19 cellular contexts compared by ENCODE assay signal in the genomic region with DNA sequence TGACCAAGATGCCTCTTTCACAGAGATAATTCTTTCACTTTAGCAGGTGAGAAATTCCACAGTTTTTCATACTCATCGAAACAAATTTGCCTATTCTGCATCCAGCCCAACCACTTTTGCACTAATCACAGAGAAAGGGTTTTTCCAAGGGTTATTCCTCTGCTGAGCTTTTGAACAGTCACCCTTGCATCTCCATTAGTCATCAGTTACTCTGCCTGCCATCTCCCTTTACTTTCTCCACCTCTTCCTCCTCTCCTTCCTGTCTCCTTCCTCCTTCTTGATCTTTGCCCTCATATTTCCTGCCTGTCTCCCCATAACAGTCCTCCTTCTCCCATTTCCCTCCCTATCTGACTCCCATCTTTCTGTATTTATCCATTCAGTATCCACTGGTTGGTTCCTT. TPM values are rescaled to one million over a fixed set of nuclear protein-coding genes. Genes with fewer than 3 reads are reported as not detected.
DNase-seq lines count a peak whose midpoint lies in the region; ATAC-seq, FAIRE-seq and TF ChIP-seq lines count a peak whose summit lies in the region.
"Had no signal": no experiment of that assay in that cellular context is flagged by ENCODE, and none has a peak within 500 bp of the region (broad histone marks: within the 10 kb centered on the region; RNA-seq: fewer than 3 reads in every experiment).

No MANE protein-coding gene starts in this region.

- no peak overlapping the region for H3K4me3 ChIP-seq in fibroblast of mammary gland (ENCODE audit: control insufficient read depth, low read depth, low read length)
- H3K4me3 ChIP-seq: dorsolateral prefrontal cortex, pancreas, SJSA1 had no signal

- no peak for ATAC-seq in HG02840 (IDR thresholded peaks at IDR 0.05; ENCODE audit: low FRiP score, unreplicated experiment)
- ATAC-seq: pancreas had no signal

- TF ChIP-seq POLR2A in H54 (IDR thresholded peaks at IDR 0.05; ENCODE audit: low read depth, low read length), result no peak

- DNase-seq in AG08395 (ENCODE audit: low spot score) (peak; percentile 10), H54 (ENCODE audit: insufficient read length, low spot score) (peak; percentile 15), M059J (ENCODE audit: low read depth) (peak; percentile 60), fibroblast of mammary gland (ENCODE audit: low read depth) (peak; percentile 60), NOMO-1 treated with DMSO at 0.1 percent for 48 hours (lab: John Stamatoyannopoulos, UW; ENCODE audit: unreplicated experiment) (no peak), ecto neural progenitor cell (ENCODE audit: low spot score) (no peak)
- DNase-seq in effector CD8-positive, alpha-beta T cell (lab: John Stamatoyannopoulos, UW), result no peak
- DNase-seq: activated CD8-positive, alpha-beta memory T cell treated with anti-CD3 and anti-CD28 coated beads, Interleukin-2, amount 50 U/mL, for 48 hours; activated naive CD4-positive, alpha-beta T cell treated with anti-CD3 and anti-CD28 coated beads, Interleukin-2, amount 50 U/mL, for 16 hours; COR-L47; dorsolateral prefrontal cortex; NCI-H146; NCI-H446 treated with DMSO at 0.1 percent for 48 hours; pancreas; stimulated activated CD4-positive, alpha-beta T cell treated with anti-CD3 and anti-CD28 coated beads, Interleukin-4, amount 100 ng/mL, for 1 hour; T-helper 9 cell had no signal

- FAIRE-seq in H54 (lab: Jason Lieb, UNC), result peak; percentile 77
- FAIRE-seq: pancreas had no signal

- TF ChIP-seq CTCF in fibroblast of mammary gland (conservative IDR thresholded peaks at IDR 0.05; ENCODE audit: control insufficient read depth, insufficient read depth, low read depth, low read length), result no peak

RNA-seq across cellular contexts. Expression of a gene that starts 43.9 kb away (rescaled TPM):
- 147 and 156 TPM in 2 replicates for total RNA-seq in M059J (2014; rRNA removed; shearing (Covaris generic))

RNA-seq across cellular contexts. Expression of a gene that starts 56.5 kb away (rescaled TPM):
- 0.27 TPM in 1 of 2 replicates, not detected in the other for total RNA-seq in M059J (2014; rRNA removed; shearing (Covaris generic))
- total RNA-seq: G401 had no signal

Comparison
In these comparisons a context has a peak if more than half of its experiments do, and no peak if none do; other contexts are left out.
1. DNase-seq: peak in AG08395 (single experiment), H54 (single experiment), M059J (single experiment) and fibroblast of mammary gland (single experiment); none in effector CD8-positive, alpha-beta T cell (single experiment), NOMO-1 treated with DMSO at 0.1 percent for 48 hours (single experiment) and ecto neural progenitor cell (single experiment).